In the genomic region with DNA sequence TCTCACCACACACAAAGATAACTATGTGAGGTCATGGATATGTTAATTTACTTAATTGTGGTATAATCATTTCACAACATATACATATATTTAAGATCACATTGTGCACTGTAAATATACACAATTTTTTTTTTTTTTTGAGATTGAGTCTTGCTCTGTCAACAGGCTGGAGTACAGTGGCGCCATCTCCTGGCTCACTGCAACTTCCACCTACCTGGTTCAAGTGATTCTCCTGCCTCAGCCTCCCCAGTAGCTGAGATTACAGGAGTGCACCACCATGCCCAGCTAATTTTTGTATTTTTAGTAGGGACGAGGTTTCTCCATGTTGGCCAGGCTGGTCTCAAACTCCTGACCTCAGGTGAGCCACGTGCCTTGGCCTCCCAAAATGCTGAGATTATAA, we compare ENCODE assay signal across 8 cellular contexts. TPM values are rescaled to one million over a fixed set of nuclear protein-coding genes. Genes with fewer than 3 reads are reported as not detected.
DNase-seq lines count a peak whose midpoint lies in the region; ATAC-seq lines count a peak whose summit lies in the region.

No MANE protein-coding gene starts in this region.

- peaks cover 8% of the 10 kb centered on the region for H3K27me3 Mint-ChIP-seq in activated CD4-positive, alpha-beta memory T cell treated with anti-CD3 and anti-CD28 coated beads for 36 hours

- no peaks in the 10 kb centered on the region for H3K4me1 Mint-ChIP-seq in activated CD4-positive, alpha-beta memory T cell treated with anti-CD3 and anti-CD28 coated beads for 36 hours (ENCODE audit: low read depth)

- CTCF ChIA-PET in activated CD4-positive, alpha-beta memory T cell treated with anti-CD3 and anti-CD28 coated beads for 36 hours (lab: Charles Lee), result interaction anchor here (0.7 to 0.8 kb wide), 4 partner anchors 18 to 443 kb away, joined by 3 to 5 read pairs (median 4); no protein-coding TSS in a partner anchor

- ATAC-seq in HG03520 (IDR thresholded peaks at IDR 0.05; ENCODE audit: unreplicated experiment) (no peak), HG02623 (IDR thresholded peaks at IDR 0.05; ENCODE audit: unreplicated experiment) (no peak)

- POLR2A ChIA-PET in activated CD4-positive, alpha-beta memory T cell treated with anti-CD3 and anti-CD28 coated beads for 36 hours (lab: Charles Lee), result interaction anchor here (0.7 kb wide), 1 partner anchor 1115 kb away, joined by 3 read pairs; no protein-coding TSS in a partner anchor

- H3K27ac Mint-ChIP-seq in activated CD4-positive, alpha-beta memory T cell treated with anti-CD3 and anti-CD28 coated beads for 36 hours, result no peak overlapping the region

- intact Hi-C loops in activated CD4-positive, alpha-beta memory T cell treated with anti-CD3 and anti-CD28 coated beads for 36 hours (cut with micrococcal nuclease), result loop anchor here (2.0 to 10.0 kb wide), 2 partner anchors 286 to 412 kb away; no protein-coding TSS in a partner anchor

- in situ Hi-C loops in ACHN (cut with HindIII; ENCODE audit: low pct_ligation_motif_present, low pct_unique_long_range_greater_than_20kb, low sequenced_read_pairs), result no loop called here

- no peaks in the 10 kb centered on the region for H3K36me3 Mint-ChIP-seq in activated CD4-positive, alpha-beta memory T cell treated with anti-CD3 and anti-CD28 coated beads for 36 hours

- no peak overlapping the region for H3K4me3 Mint-ChIP-seq in activated CD4-positive, alpha-beta memory T cell treated with anti-CD3 and anti-CD28 coated beads for 36 hours

- peaks cover 3% of the 10 kb centered on the region for H3K9me3 Mint-ChIP-seq in activated CD4-positive, alpha-beta memory T cell treated with anti-CD3 and anti-CD28 coated beads for 36 hours

- DNase-seq in ACHN, result peak; percentile 30
- DNase-seq in HT-29 (ENCODE audit: low spot score), result peak; percentile 27
- DNase-seq in activated CD4-positive, alpha-beta memory T cell treated with anti-CD3 and anti-CD28 coated beads for 36 hours, result peak; percentile 69
- DNase-seq in fibroblast of the conjunctiva (ENCODE audit: low read depth), result peak; percentile 14
- peak in 2 of 3 donors; percentile 3 to 24 for DNase-seq in stimulated activated CD4-positive, alpha-beta T cell treated with anti-CD3 and anti-CD28 coated beads, TNF-alpha, amount 100 ng/mL, for 1 hour (ENCODE audit: low read depth in 3 of 3, low spot score in 1 of 3)
- no peak for DNase-seq in GM03348 (ENCODE audit: low spot score)

RNA-seq across cellular contexts. Expression of a gene that starts 11.5 kb away (rescaled TPM):
- not detected in 2 replicates for total RNA-seq in HT-29 (2014; rRNA removed; shearing (Covaris generic))
- total RNA-seq in activated CD4-positive, alpha-beta memory T cell treated with anti-CD3 and anti-CD28 coated beads for 36 hours, result not detected
